Comparison of ENCODE assay signal across 1 cellular context in the genomic region with DNA sequence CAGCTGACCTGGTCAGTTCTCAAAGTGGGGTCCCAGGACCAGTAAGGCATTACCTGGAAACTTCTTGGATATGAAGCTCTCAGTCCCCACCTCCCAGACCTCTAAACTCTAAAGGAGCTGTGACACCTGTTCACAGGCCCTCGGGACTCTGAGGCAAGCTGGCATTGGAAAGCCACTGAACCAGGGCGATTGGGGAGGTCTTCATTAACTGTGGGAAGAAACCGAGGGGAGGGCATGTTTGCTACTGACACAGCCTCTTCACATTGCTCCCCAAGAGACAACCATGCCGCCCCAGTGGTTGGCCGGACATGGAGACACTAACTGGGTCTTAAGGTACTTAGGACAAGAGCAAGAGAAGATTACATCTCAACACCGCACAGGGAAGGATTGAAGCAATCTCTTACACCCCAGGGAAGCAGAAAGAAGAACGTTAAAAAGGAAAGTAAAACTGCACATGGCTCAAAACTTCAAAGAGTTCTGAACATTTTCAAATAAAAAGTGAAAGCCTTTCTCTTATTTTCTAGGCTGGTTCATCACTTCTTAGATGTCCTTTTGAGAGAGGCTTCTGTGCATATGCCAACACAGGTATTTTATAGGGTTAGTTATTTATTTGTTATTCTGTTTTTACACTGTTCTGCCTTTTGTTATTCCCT.
TF ChIP-seq lines count a peak whose summit lies in the region.

No MANE protein-coding gene starts in this region.

TF ChIP-seq in SK-N-SH, 30 proteins besides CTCF, POLR2A, EP300 and RAD21 (continued from another document):
- no peak for TF ChIP-seq MAX (IDR thresholded peaks at IDR 0.05; ENCODE audit: low read depth)
- no peak for TF ChIP-seq TAF1 (IDR thresholded peaks at IDR 0.05; ENCODE audit: borderline replicate concordance, low read depth, low read length)
- no peak for TF ChIP-seq FOXM1 (IDR thresholded peaks at IDR 0.05; ENCODE audit: low read depth)
- no peak for TF ChIP-seq MEF2A (IDR thresholded peaks at IDR 0.05; ENCODE audit: borderline replicate concordance, low read depth)
